Comparison of ENCODE assay signal across 20 cellular contexts in the genomic region with DNA sequence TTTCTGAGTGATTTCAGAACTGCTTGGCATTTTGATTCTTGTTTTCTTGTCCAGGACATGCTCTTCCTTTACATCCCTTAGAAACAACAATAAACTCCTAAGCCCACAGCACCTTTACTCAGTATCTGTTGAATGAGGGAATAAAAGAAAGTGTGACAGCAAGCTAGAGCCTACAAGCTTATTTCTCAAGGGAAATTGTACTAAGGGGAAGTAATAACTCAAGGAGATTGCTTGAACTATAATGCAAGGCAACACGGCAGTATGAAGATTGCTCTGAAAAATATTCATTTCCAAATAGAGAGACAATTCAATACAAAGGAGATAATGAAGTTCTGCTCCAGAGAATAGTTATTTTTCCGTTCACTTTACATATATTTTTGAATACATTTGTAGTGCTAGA. TPM values are rescaled to one million over a fixed set of nuclear protein-coding genes. Genes with fewer than 3 reads are reported as not detected.
"Had no signal": no experiment of that assay in that cellular context is flagged by ENCODE, and none has a peak within 500 bp of the region (broad histone marks: within the 10 kb centered on the region; RNA-seq: fewer than 3 reads in every experiment).

No MANE protein-coding gene starts in this region.

- H3K4me1 Mint-ChIP-seq: activated CD4-positive, alpha-beta memory T cell treated with anti-CD3 and anti-CD28 coated beads, Interleukin-2, amount 10 ng/mL, durations not matched to agents 7 days and 5 days; natural killer cell had no signal

- ATAC-seq: activated naive CD8-positive, alpha-beta T cell treated with anti-CD3 and anti-CD28 coated beads, Interleukin-2, amount 50 U/mL, for 24 hours; left colon; mucosa of descending colon; natural killer cell; right cardiac atrium had no signal

- H3K4me3 Mint-ChIP-seq: activated CD4-positive, alpha-beta memory T cell treated with anti-CD3 and anti-CD28 coated beads, Interleukin-2, amount 10 ng/mL, durations not matched to agents 7 days and 5 days; activated naive CD8-positive, alpha-beta T cell treated with anti-CD3 and anti-CD28 coated beads, Interleukin-2, amount 50 U/mL, for 24 hours; activated T-helper 1 cell treated with anti-CD3 and anti-CD28 coated beads, Interleukin-12 subunit alpha, Interleukin-12 subunit beta, Interleukin-2, Interleukin-4 antibody, amounts not matched to agents 30 ng/mL and 10 ng/mL and 1 ng/mL, durations not matched to agents 14 hours and 24 hours and 36 hours; natural killer cell; T-helper 2 cell treated with Interferon-gamma antibody and Interleukin-4, amounts not matched to agents 5 μg/mL and 100 μg/mL, for 36 hours had no signal

- H3K36me3 Mint-ChIP-seq: natural killer cell had no signal

- H3K27ac ChIP-seq: esophagus squamous epithelium had no signal

- H3K4me3 ChIP-seq: esophagus squamous epithelium, mucosa of descending colon had no signal

- H3K9me3 Mint-ChIP-seq: activated T-helper 1 cell treated with anti-CD3 and anti-CD28 coated beads, Interleukin-12 subunit alpha, Interleukin-12 subunit beta, Interleukin-2, Interleukin-4 antibody, amounts not matched to agents 30 ng/mL and 10 ng/mL and 1 ng/mL, durations not matched to agents 14 hours and 24 hours and 36 hours; natural killer cell; T-helper 2 cell treated with Interferon-gamma antibody and Interleukin-4, amounts not matched to agents 5 μg/mL and 100 μg/mL, for 36 hours had no signal

- DNase-seq: activated CD4-positive, alpha-beta memory T cell treated with anti-CD3 and anti-CD28 coated beads, Interleukin-2, amount 10 ng/mL, durations not matched to agents 7 days and 5 days; activated CD8-positive, alpha-beta memory T cell treated with anti-CD3 and anti-CD28 coated beads, Interleukin-2, amount 50 U/mL, for 4 hours; activated naive CD4-positive, alpha-beta T cell treated with Interleukin-2 at 50 U/mL for 16 hours; activated naive CD8-positive, alpha-beta T cell treated with anti-CD3 and anti-CD28 coated beads, Interleukin-2, amount 50 U/mL, for 24 hours; esophagus squamous epithelium; foreskin fibroblast; head of caudate nucleus; left colon; mucosa of descending colon; natural killer cell; nucleus accumbens; right cardiac atrium; small intestine; trophoblast cell had no signal

- H3K36me3 ChIP-seq: esophagus squamous epithelium had no signal

- H3K27me3 Mint-ChIP-seq: progenitor cell of endocrine pancreas had no signal

- FAIRE-seq: colon, small intestine had no signal

- H3K4me1 ChIP-seq: esophagus squamous epithelium had no signal

- H3K27me3 ChIP-seq: esophagus squamous epithelium had no signal

- H3K9me3 ChIP-seq: esophagus squamous epithelium, mucosa of descending colon had no signal

- H3K27ac Mint-ChIP-seq: activated CD4-positive, alpha-beta memory T cell treated with anti-CD3 and anti-CD28 coated beads, Interleukin-2, amount 10 ng/mL, durations not matched to agents 7 days and 5 days; activated naive CD8-positive, alpha-beta T cell treated with anti-CD3 and anti-CD28 coated beads, Interleukin-2, amount 50 U/mL, for 24 hours; activated T-helper 1 cell treated with anti-CD3 and anti-CD28 coated beads, Interleukin-12 subunit alpha, Interleukin-12 subunit beta, Interleukin-2, Interleukin-4 antibody, amounts not matched to agents 30 ng/mL and 10 ng/mL and 1 ng/mL, durations not matched to agents 14 hours and 24 hours and 36 hours; natural killer cell; progenitor cell of endocrine pancreas; T-helper 2 cell treated with Interferon-gamma antibody and Interleukin-4, amounts not matched to agents 5 μg/mL and 100 μg/mL, for 36 hours had no signal

RNA-seq across cellular contexts. Expression of gene OR6P1, which starts 6.5 kb away (rescaled TPM):
- total RNA-seq: activated CD4-positive, alpha-beta memory T cell treated with anti-CD3 and anti-CD28 coated beads, Interleukin-2, amount 10 ng/mL, durations not matched to agents 7 days and 5 days; activated T-helper 1 cell treated with anti-CD3 and anti-CD28 coated beads, Interleukin-12 subunit alpha, Interleukin-12 subunit beta, Interleukin-2, Interleukin-4 antibody, amounts not matched to agents 30 ng/mL and 10 ng/mL and 1 ng/mL, durations not matched to agents 14 hours and 24 hours and 36 hours; cardiac septum; esophagus squamous epithelium; left colon; lung microvascular endothelial cell; mucosa of descending colon; natural killer cell; progenitor cell of endocrine pancreas; right cardiac atrium had no signal

RNA-seq across cellular contexts. Expression of gene OR6Y1, which starts 9.6 kb away (rescaled TPM):
- total RNA-seq: activated CD4-positive, alpha-beta memory T cell treated with anti-CD3 and anti-CD28 coated beads, Interleukin-2, amount 10 ng/mL, durations not matched to agents 7 days and 5 days; activated T-helper 1 cell treated with anti-CD3 and anti-CD28 coated beads, Interleukin-12 subunit alpha, Interleukin-12 subunit beta, Interleukin-2, Interleukin-4 antibody, amounts not matched to agents 30 ng/mL and 10 ng/mL and 1 ng/mL, durations not matched to agents 14 hours and 24 hours and 36 hours; cardiac septum; esophagus squamous epithelium; left colon; lung microvascular endothelial cell; mucosa of descending colon; natural killer cell; progenitor cell of endocrine pancreas; right cardiac atrium had no signal

RNA-seq across cellular contexts. Expression of gene OR10X1, which starts 15.8 kb away (rescaled TPM):
- total RNA-seq: activated CD4-positive, alpha-beta memory T cell treated with anti-CD3 and anti-CD28 coated beads, Interleukin-2, amount 10 ng/mL, durations not matched to agents 7 days and 5 days; activated T-helper 1 cell treated with anti-CD3 and anti-CD28 coated beads, Interleukin-12 subunit alpha, Interleukin-12 subunit beta, Interleukin-2, Interleukin-4 antibody, amounts not matched to agents 30 ng/mL and 10 ng/mL and 1 ng/mL, durations not matched to agents 14 hours and 24 hours and 36 hours; cardiac septum; esophagus squamous epithelium; left colon; lung microvascular endothelial cell; mucosa of descending colon; natural killer cell; progenitor cell of endocrine pancreas; right cardiac atrium had no signal

RNA-seq across cellular contexts. Expression of gene OR10Z1, which starts 41.2 kb away (rescaled TPM):
- total RNA-seq: activated CD4-positive, alpha-beta memory T cell treated with anti-CD3 and anti-CD28 coated beads, Interleukin-2, amount 10 ng/mL, durations not matched to agents 7 days and 5 days; activated T-helper 1 cell treated with anti-CD3 and anti-CD28 coated beads, Interleukin-12 subunit alpha, Interleukin-12 subunit beta, Interleukin-2, Interleukin-4 antibody, amounts not matched to agents 30 ng/mL and 10 ng/mL and 1 ng/mL, durations not matched to agents 14 hours and 24 hours and 36 hours; cardiac septum; esophagus squamous epithelium; left colon; lung microvascular endothelial cell; mucosa of descending colon; natural killer cell; progenitor cell of endocrine pancreas; right cardiac atrium had no signal
